9 cellular contexts compared by ENCODE assay signal in genomic region chr9:6787793-6788174, GRCh38. TPM values are rescaled to one million over a fixed set of nuclear protein-coding genes. Genes with fewer than 3 reads are reported as not detected.
DNase-seq lines count a peak whose midpoint lies in the region; ATAC-seq and TF ChIP-seq lines count a peak whose summit lies in the region.
"Had no signal": no experiment of that assay in that cellular context is flagged by ENCODE, and none has a peak within 500 bp of the region (broad histone marks: within the 10 kb centered on the region; RNA-seq: fewer than 3 reads in every experiment).

No MANE protein-coding gene starts in this region.

- no peaks in the 10 kb centered on the region for H3K36me3 ChIP-seq in duodenal mucosa (ENCODE audit: control insufficient read depth in 1 of 2, insufficient read depth in 2 of 2, low read length in 2 of 2)
- no peaks in the 10 kb centered on the region for H3K36me3 ChIP-seq in mucosa of descending colon (ENCODE audit: low read depth)

- no peaks in the 10 kb centered on the region for H3K9me3 ChIP-seq in duodenal mucosa (ENCODE audit: control insufficient read depth in 1 of 2, low read length in 2 of 2)
- H3K9me3 ChIP-seq in mucosa of descending colon = no peaks in the 10 kb centered on the region

- no peaks in the 10 kb centered on the region for H3K36me3 Mint-ChIP-seq in HFFc6 (ENCODE audit: low read depth)
- H3K36me3 Mint-ChIP-seq in activated T-helper 17 cell treated with anti-CD3 and anti-CD28 coated beads, Interleukin-2, amount 50 U/mL, for 72 hours (ENCODE audit: low read depth) = peaks cover 5% of the 10 kb centered on the region

- no peaks in the 10 kb centered on the region for H3K27me3 ChIP-seq in duodenal mucosa (ENCODE audit: control insufficient read depth in 1 of 2, insufficient read depth in 2 of 2, low read length in 2 of 2)

- H3K27me3 Mint-ChIP-seq in HFFc6 (ENCODE audit: insufficient read depth) = no peaks in the 10 kb centered on the region; the same call in 1 of the 2 replicates
- no peaks in the 10 kb centered on the region for H3K27me3 Mint-ChIP-seq in activated T-helper 17 cell treated with anti-CD3 and anti-CD28 coated beads, Interleukin-2, amount 50 U/mL, for 72 hours

- peak overlapping the region; percentile 24 to 54 for H3K4me3 ChIP-seq in duodenal mucosa (ENCODE audit: low read depth in 1 of 2, low read length in 2 of 2)
- H3K4me3 ChIP-seq in mucosa of descending colon = no peak overlapping the region

- H3K4me1 ChIP-seq in duodenal mucosa (ENCODE audit: control insufficient read depth in 1 of 2, insufficient read depth in 2 of 2, low read length in 2 of 2) (peaks cover 18 to 22% of the 10 kb centered on the region in 2 donors), mucosa of descending colon (ENCODE audit: low read depth) (peaks cover 35% of the 10 kb centered on the region)

- DNase-seq in HFFc6 (no peak), mucosa of descending colon (no peak), SW480 (ENCODE audit: low spot score) (no peak)
- DNase-seq in central memory CD4-positive, alpha-beta T cell = no peak
- DNase-seq in activated CD4-positive, alpha-beta T cell treated with anti-CD3 and anti-CD28 coated beads, Interleukin-2, amount 50 U/mL, for 4 hours = no peak
- DNase-seq: KG1 had no signal

- no peaks in the 10 kb centered on the region for H3K9me3 Mint-ChIP-seq in HFFc6
- no peaks in the 10 kb centered on the region for H3K9me3 Mint-ChIP-seq in activated T-helper 17 cell treated with anti-CD3 and anti-CD28 coated beads, Interleukin-2, amount 50 U/mL, for 72 hours

- TF ChIP-seq CTCF in 22Rv1 (IDR thresholded peaks at IDR 0.05) = no peak
- no peak for TF ChIP-seq CTCF in HFFc6 (IDR thresholded peaks at IDR 0.05)
- no peak for TF ChIP-seq CTCF in mucosa of descending colon (IDR thresholded peaks at IDR 0.05)

- intact Hi-C loops in mucosa of descending colon (cut with DNase I, micrococcal nuclease) = no loop called here

- H3K4me1 Mint-ChIP-seq in HFFc6 (ENCODE audit: low read depth) = peaks cover 24% of the 10 kb centered on the region
- peaks cover 37% of the 10 kb centered on the region for H3K4me1 Mint-ChIP-seq in activated T-helper 17 cell treated with anti-CD3 and anti-CD28 coated beads, Interleukin-2, amount 50 U/mL, for 72 hours

- peak; percentile 64 for ATAC-seq in mucosa of descending colon
- ATAC-seq in activated T-helper 17 cell treated with anti-CD3 and anti-CD28 coated beads, Interleukin-2, amount 50 U/mL, for 72 hours (replicated peaks) = no peak

- H3K27ac Mint-ChIP-seq in HFFc6 = peak overlapping the region; percentile 83
- no peak overlapping the region for H3K27ac Mint-ChIP-seq in activated T-helper 17 cell treated with anti-CD3 and anti-CD28 coated beads, Interleukin-2, amount 50 U/mL, for 72 hours

- peak overlapping the region; percentile 66 for H3K4me3 Mint-ChIP-seq in HFFc6
- H3K4me3 Mint-ChIP-seq in activated T-helper 17 cell treated with anti-CD3 and anti-CD28 coated beads, Interleukin-2, amount 50 U/mL, for 72 hours = no peak overlapping the region

- peak overlapping the region; percentile 68 for H3K27ac ChIP-seq in 22Rv1
- H3K27ac ChIP-seq in duodenal mucosa (ENCODE audit: low read depth, low read length) = no peak overlapping the region

- no peak overlapping the region for H3K9ac ChIP-seq in duodenal mucosa (ENCODE audit: low read depth in 1 of 2, low read length in 2 of 2)

RNA-seq across cellular contexts. Expression of gene KDM4C, which starts 30.0 kb away (rescaled TPM):
- 10 to 100 TPM in 5 of 6 experiments, 1 to 10 TPM in 1; 9.1 to 12.0 (median 11.1) TPM for total RNA-seq in HFFc6 (2021; fragmentation: NEBNext Ultra II Directional; extraction: Animal tissue kit (Norgen Biotek cat#: 25700))
- 10 to 100 TPM; 44.6 to 74.9 (median 50.9) TPM for total RNA-seq in mucosa of descending colon
- total RNA-seq in activated T-helper 17 cell treated with anti-CD3 and anti-CD28 coated beads, Interleukin-2, amount 50 U/mL, for 72 hours = 10 to 100 TPM; 46.6 to 70.9 TPM
